Comparison of ENCODE assay signal across 30 cellular contexts in genomic region chr1:164868990-164869389, GRCh38.
"Had no signal": no experiment of that assay in that cellular context is flagged by ENCODE, and none has a peak within 500 bp of the region (broad histone marks: within the 10 kb centered on the region; RNA-seq: fewer than 3 reads in every experiment).

No MANE protein-coding gene starts in this region.

- H3K27ac Mint-ChIP-seq: mesothelial cell of epicardium; naive B cell; natural killer cell; nephron progenitor cell; neural progenitor cell; progenitor cell of endocrine pancreas; stimulated activated effector memory CD8-positive, alpha-beta T cell treated with anti-CD3 and anti-CD28 coated beads, Interleukin-12 subunit alpha, Interleukin-12 subunit beta, amount 100 ng/mL, for 72 hours; stimulated activated naive CD8-positive, alpha-beta T cell treated with anti-CD3 and anti-CD28 coated beads, Interleukin-15, Interleukin-2, amounts not matched to agents 100 ng/mL and 50 ng/mL, for 24 hours had no signal

- H3K27ac ChIP-seq: hepatocyte, left ventricle myocardium inferior, neural progenitor cell, neutrophil, ovary, skin epidermis, suprapubic skin, thoracic aorta, tibial artery, upper lobe of right lung had no signal

- H3K4me1 ChIP-seq: neural progenitor cell, suprapubic skin, tibial artery, upper lobe of right lung had no signal

- H3K9me3 ChIP-seq: left ventricle myocardium inferior, neutrophil, ovary, suprapubic skin, thoracic aorta, tibial artery, upper lobe of right lung had no signal

- H3K4me2 ChIP-seq: hepatocyte, neural progenitor cell had no signal

- H3K27me3 ChIP-seq: hepatocyte, neural progenitor cell, neutrophil, ovary, suprapubic skin, tibial artery, upper lobe of right lung had no signal

- H3K9ac ChIP-seq: neural progenitor cell had no signal

- H3K79me2 ChIP-seq: hepatocyte had no signal

- H3K36me3 ChIP-seq: left ventricle myocardium inferior, neural progenitor cell, neutrophil, ovary, suprapubic skin, thoracic aorta, tibial artery, upper lobe of right lung had no signal

- H3K9me3 Mint-ChIP-seq: mesothelial cell of epicardium; natural killer cell; nephron progenitor cell; neural progenitor cell; stimulated activated naive CD8-positive, alpha-beta T cell treated with anti-CD3 and anti-CD28 coated beads, Interleukin-15, Interleukin-2, amounts not matched to agents 100 ng/mL and 50 ng/mL, for 24 hours had no signal

- H3K27me3 Mint-ChIP-seq: progenitor cell of endocrine pancreas; stimulated activated naive CD8-positive, alpha-beta T cell treated with anti-CD3 and anti-CD28 coated beads, Interleukin-15, Interleukin-2, amounts not matched to agents 100 ng/mL and 50 ng/mL, for 24 hours had no signal

- ATAC-seq: natural killer cell; right cardiac atrium; sciatic nerve; stimulated activated effector memory CD8-positive, alpha-beta T cell treated with anti-CD3 and anti-CD28 coated beads, Interleukin-12 subunit alpha, Interleukin-12 subunit beta, amount 100 ng/mL, for 72 hours; upper lobe of right lung had no signal

- H3K36me3 Mint-ChIP-seq: mesothelial cell of epicardium; naive B cell; natural killer cell; neural progenitor cell; stimulated activated effector memory CD8-positive, alpha-beta T cell treated with anti-CD3 and anti-CD28 coated beads, Interleukin-12 subunit alpha, Interleukin-12 subunit beta, amount 100 ng/mL, for 72 hours had no signal

- H3K4me3 ChIP-seq: hepatocyte, left ventricle myocardium inferior, lung, neural progenitor cell, ovary, skin epidermis, suprapubic skin, thoracic aorta, tibial artery, upper lobe of right lung had no signal

- H3K4me3 Mint-ChIP-seq: mesothelial cell of epicardium; naive B cell; natural killer cell; nephron progenitor cell; neural progenitor cell; stimulated activated effector memory CD8-positive, alpha-beta T cell treated with anti-CD3 and anti-CD28 coated beads, Interleukin-12 subunit alpha, Interleukin-12 subunit beta, amount 100 ng/mL, for 72 hours; stimulated activated naive CD8-positive, alpha-beta T cell treated with anti-CD3 and anti-CD28 coated beads, Interleukin-15, Interleukin-2, amounts not matched to agents 100 ng/mL and 50 ng/mL, for 24 hours had no signal

- DNase-seq: islet precursor cell; left ventricle myocardium inferior; mesenchymal stem cell; naive B cell; natural killer cell; nephron progenitor cell; occipital lobe; ovary; retina; right cardiac atrium; stimulated activated CD4-positive, alpha-beta T cell treated with anti-CD3 and anti-CD28 coated beads, Interleukin-12 subunit alpha, Interleukin-12 subunit beta, amount 100 ng/mL, for 4 hours; stimulated activated CD4-positive, alpha-beta T cell treated with anti-CD3 and anti-CD28 coated beads, Interleukin-15, amount 100 ng/mL, for 24 hours; stimulated activated CD4-positive, alpha-beta T cell treated with anti-CD3 and anti-CD28 coated beads, Interleukin-2, amount 100 ng/mL, for 24 hours; stimulated activated CD4-positive, alpha-beta T cell treated with anti-CD3 and anti-CD28 coated beads, Interleukin-4, amount 100 ng/mL, for 24 hours; stimulated activated naive CD4-positive, alpha-beta T cell; tibial artery; trophoblast cell; upper lobe of right lung had no signal

- H3K4me1 Mint-ChIP-seq: naive B cell; natural killer cell; neural progenitor cell; stimulated activated effector memory CD8-positive, alpha-beta T cell treated with anti-CD3 and anti-CD28 coated beads, Interleukin-12 subunit alpha, Interleukin-12 subunit beta, amount 100 ng/mL, for 72 hours had no signal

- H2AFZ ChIP-seq: hepatocyte, neural progenitor cell had no signal
